25 cellular contexts compared by ENCODE assay signal in genomic region chr11:43631732-43632131, GRCh38. TPM values are rescaled to one million over a fixed set of nuclear protein-coding genes. Genes with fewer than 3 reads are reported as not detected.
DNase-seq lines count a peak whose midpoint lies in the region; ATAC-seq, FAIRE-seq and TF ChIP-seq lines count a peak whose summit lies in the region.
"Had no signal": no experiment of that assay in that cellular context is flagged by ENCODE, and none has a peak within 500 bp of the region (broad histone marks: within the 10 kb centered on the region; RNA-seq: fewer than 3 reads in every experiment).

No MANE protein-coding gene starts in this region.

- H4K20me1 ChIP-seq in GM23248 (ENCODE audit: insufficient read depth): no peaks in the 10 kb centered on the region
- no peaks in the 10 kb centered on the region for H4K20me1 ChIP-seq in endothelial cell of umbilical vein (replicated peaks; ENCODE audit: control insufficient read depth, extremely low read depth, insufficient read depth, low read length)

- H2BK120ac ChIP-seq in mesendoderm (ENCODE audit: low read depth, low read length): no peak overlapping the region

- no peak overlapping the region for H3K4me3 ChIP-seq in GM23248
- H3K4me3 ChIP-seq in HUES64 (ENCODE audit: low read length): peak overlapping the region; percentile 19; the same call in 1 of the 2 replicates
- H3K4me3 ChIP-seq in endothelial cell of umbilical vein (replicated peaks in 1 of 3; ENCODE audit: insufficient read depth in 1 of 3, low read depth in 1 of 3, low read length in 3 of 3): no peak overlapping the region
- no peak overlapping the region for H3K4me3 ChIP-seq in mesendoderm (ENCODE audit: low read length)
- H3K4me3 ChIP-seq: Peyer's patch had no signal

- POLR2A ChIA-PET in endothelial cell of umbilical vein (lab: Charles Lee): no interaction called here

- H3K56ac ChIP-seq in mesendoderm (ENCODE audit: low read length): no peak overlapping the region

- WGBS in GM23248 (ENCODE audit: low coverage in 1 of 2, low lambda C conversion rate in 2 of 2, missing lambda C conversion rate in 2 of 2), 2 experiments: 29 to 32% methylated on average over 14 of the region's 14 CpGs
- 78% methylated on average over 14 of the region's 14 CpGs for WGBS in HUES64
- no CpG with 5 or more reads among the region's 14 CpGs for WGBS in mesendoderm (ENCODE audit: extremely low coverage, insufficient coverage, low lambda C conversion rate)

- H3K79me2 ChIP-seq in GM23248 (ENCODE audit: insufficient read depth): no peaks in the 10 kb centered on the region
- H3K79me2 ChIP-seq in endothelial cell of umbilical vein (ENCODE audit: control insufficient read depth, insufficient read depth, low read length): no peaks in the 10 kb centered on the region
- H3K79me2 ChIP-seq in mesendoderm (ENCODE audit: control insufficient read depth, insufficient read depth, low read length): no peaks in the 10 kb centered on the region

- H3K4ac ChIP-seq in mesendoderm (ENCODE audit: low read depth, low read length): no peak overlapping the region

- peaks cover 12% of the 10 kb centered on the region for H3K4me1 ChIP-seq in GM23248 (ENCODE audit: insufficient read depth)
- H3K4me1 ChIP-seq in HUES64 (ENCODE audit: insufficient read depth, low read length): no peaks in the 10 kb centered on the region
- H3K4me1 ChIP-seq in endothelial cell of umbilical vein (ENCODE audit: control insufficient read depth, extremely low read depth, insufficient read depth, low read length): peaks cover 12% of the 10 kb centered on the region
- H3K4me1 ChIP-seq in mesendoderm (ENCODE audit: control insufficient read depth, low read depth, low read length): no peaks in the 10 kb centered on the region
- H3K4me1 ChIP-seq: BE2C, Peyer's patch had no signal

- H3K9me1 ChIP-seq in endothelial cell of umbilical vein (replicated peaks; ENCODE audit: control insufficient read depth, extremely low read depth, insufficient read depth, low read length): no peaks in the 10 kb centered on the region

- DNase-seq in GM23248 (no peak), endothelial cell of umbilical vein (ENCODE audit: low read depth, low spot score) (no peak), mesendoderm (no peak), SKM-1 (lab: John Stamatoyannopoulos, UW; ENCODE audit: unreplicated experiment) (no peak), amniotic stem cell (lab: John Stamatoyannopoulos, UW) (no peak)
- DNase-seq: BE2C; CD4-positive, CD25-positive, alpha-beta regulatory T cell; COR-L47; DMS 273 treated with DMSO at 0.1 percent for 48 hours; GDM1; GOT3; Kasumi-1; MM.1S; NCI-H1092; NCI-H146; NCI-H2029 treated with DMSO at 0.1 percent for 48 hours; NCI-H2171; NCI-H446; Peyer's patch had no signal

- CTCF ChIA-PET in endothelial cell of umbilical vein (lab: Charles Lee): interaction anchor here (0.7 to 1.3 kb wide), 2 partner anchors 9 to 105 kb away, joined by 3 read pairs; no protein-coding TSS in a partner anchor

- H3K9ac ChIP-seq in GM23248 (no peak overlapping the region), HUES64 (ENCODE audit: low read depth, low read length) (no peak overlapping the region; the same call in 1 of the 2 replicates), endothelial cell of umbilical vein (replicated peaks; ENCODE audit: extremely low read depth, insufficient read depth, low read length) (no peak overlapping the region), mesendoderm (ENCODE audit: low read length) (no peak overlapping the region)

- H3K27me3 ChIP-seq in GM23248 (replicated peaks; ENCODE audit: insufficient read depth) (no peaks in the 10 kb centered on the region), HUES64 (ENCODE audit: insufficient read depth, low read length) (peaks cover 5% of the 10 kb centered on the region; the same call in 1 of the 2 replicates), endothelial cell of umbilical vein (ENCODE audit: control insufficient read depth in 2 of 2, insufficient read depth in 2 of 2, low read length in 2 of 2) (peaks cover 2 to 17% of the 10 kb centered on the region in 2 experiments), mesendoderm (ENCODE audit: insufficient read depth, low read length, poor library complexity) (no peaks in the 10 kb centered on the region)
- H3K27me3 ChIP-seq: Peyer's patch had no signal

- H3K9me3 ChIP-seq in GM23248 (ENCODE audit: low read depth) (no peaks in the 10 kb centered on the region), HUES64 (ENCODE audit: insufficient read depth, low read depth, low read length) (no peaks in the 10 kb centered on the region), endothelial cell of umbilical vein (replicated peaks; ENCODE audit: control insufficient read depth, insufficient read depth, low read length) (no peaks in the 10 kb centered on the region)
- H3K9me3 ChIP-seq: BE2C, Peyer's patch had no signal

- H2AFZ ChIP-seq in GM23248 (peak overlapping the region; percentile 59), endothelial cell of umbilical vein (ENCODE audit: low read depth, low read length) (peak overlapping the region; percentile 6)

- H3K4me2 ChIP-seq in GM23248 (ENCODE audit: unreplicated experiment) (peak overlapping the region; percentile 9), endothelial cell of umbilical vein (ENCODE audit: insufficient read depth, low read length) (peak overlapping the region; percentile 50), mesendoderm (ENCODE audit: low read length) (peak overlapping the region; percentile 5)

- dilution Hi-C loops in endothelial cell of umbilical vein (cut with MboI; ENCODE audit: extremely low pct_ligation_motif_present, low sequenced_read_pairs): no loop called here

- intact Hi-C loops in endothelial cell of umbilical vein (cut with micrococcal nuclease): no loop called here

- BruUV-seq in endothelial cell of umbilical vein (replicated peaks; lab: Mats Ljungman, UMichigan): TSS peak; percentile 69

- TF ChIP-seq CTCF in endothelial cell of umbilical vein (IDR thresholded peaks at IDR 0.05; ENCODE audit: extremely low read depth in 1 of 2, insufficient read depth in 1 of 2, low read depth in 1 of 2, low read length in 2 of 2): no peak

- H2BK5ac ChIP-seq in mesendoderm (ENCODE audit: low read length): no peak overlapping the region

- H3K79me1 ChIP-seq in mesendoderm (ENCODE audit: low read length): no peaks in the 10 kb centered on the region

- no peak for FAIRE-seq in endothelial cell of umbilical vein (lab: Jason Lieb, UNC)
- FAIRE-seq: A204.1, GM19239 had no signal

- H4K8ac ChIP-seq in mesendoderm (ENCODE audit: low read depth, low read length): no peak overlapping the region

- ATAC-seq in GM18868 (IDR thresholded peaks at IDR 0.05; ENCODE audit: unreplicated experiment): no peak
- no peak for ATAC-seq in GM18870 (IDR thresholded peaks at IDR 0.05; ENCODE audit: unreplicated experiment)
- ATAC-seq: Right ventricle myocardium inferior had no signal

- H3K27ac ChIP-seq in GM23248 (no peak overlapping the region), HUES64 (ENCODE audit: low read depth, low read length) (no peak overlapping the region), endothelial cell of umbilical vein (ENCODE audit: insufficient read depth, low read depth, low read length) (peak overlapping the region; percentile 29), mesendoderm (ENCODE audit: low read depth, low read length) (no peak overlapping the region)
- H3K27ac ChIP-seq: Peyer's patch had no signal

- no peak overlapping the region for H2BK15ac ChIP-seq in mesendoderm (replicated peaks; ENCODE audit: low read depth)

- H2AK5ac ChIP-seq in mesendoderm (ENCODE audit: low read length): no peak overlapping the region

- H3K9me2 ChIP-seq in GM23248 (ENCODE audit: insufficient read depth): no peaks in the 10 kb centered on the region

- in situ Hi-C loops in GM23248 (cut with MboI): no loop called here

- H3K36me3 ChIP-seq in GM23248 (ENCODE audit: low read depth) (no peaks in the 10 kb centered on the region), HUES64 (ENCODE audit: insufficient read depth, low read length) (no peaks in the 10 kb centered on the region), endothelial cell of umbilical vein (ENCODE audit: control insufficient read depth in 2 of 2, extremely low read depth in 1 of 2, insufficient read depth in 2 of 2, low read length in 2 of 2) (no peaks in the 10 kb centered on the region), mesendoderm (ENCODE audit: control insufficient read depth, insufficient read depth, low read length) (no peaks in the 10 kb centered on the region)
- H3K36me3 ChIP-seq: BE2C, Peyer's patch had no signal

- no peak for TF ChIP-seq POLR2A in endothelial cell of umbilical vein (IDR thresholded peaks at IDR 0.05; ENCODE audit: low read depth, low read length)

- H3K23ac ChIP-seq in mesendoderm (ENCODE audit: low read length): no peak overlapping the region

- peaks cover 5% of the 10 kb centered on the region; the same call in 1 of the 2 replicates for H3F3A ChIP-seq in GM23248 (ENCODE audit: insufficient read depth)

- H4K5ac ChIP-seq in mesendoderm (ENCODE audit: low read length): no peak overlapping the region

- H3K18ac ChIP-seq in mesendoderm (ENCODE audit: low read length): no peak overlapping the region

TF ChIP-seq in endothelial cell of umbilical vein, 7 proteins besides CTCF, POLR2A, EP300 and RAD21:
- peak; percentile 15 for TF ChIP-seq GATA2 (IDR thresholded peaks at IDR 0.05; ENCODE audit: insufficient read depth, insufficient read length, low read depth, low read length)
- no peak for TF ChIP-seq JUN (IDR thresholded peaks at IDR 0.05; ENCODE audit: borderline replicate concordance, insufficient read depth, insufficient read length, low read depth)

RNA-seq across cellular contexts. Expression of gene HSD17B12, which starts 48.8 kb away (rescaled TPM):
- total RNA-seq in GM23248 (2014; rRNA removed; shearing (Covaris generic)): 92.3 and 113 TPM in 2 replicates
- polyA plus RNA-seq in GM23248 (2016; fragmentation: Nextera tagmentation; extraction: Ambion mirVana) (105 and 111 TPM in 2 replicates), endothelial cell of umbilical vein (39.9 and 41.5 TPM in 2 replicates)
- 96.3 TPM for polyA plus RNA-seq in HUES64 (2013, experiment 1 of 2)
- polyA plus RNA-seq in HUES64 (2013, experiment 2 of 2): 117 TPM
- total RNA-seq in endothelial cell of umbilical vein: 96.5 and 96.6 TPM in 2 replicates
- polyA plus RNA-seq in endothelial cell of umbilical vein (2011; cell fraction: cytosol; rRNA removed): 49.0 and 51.0 TPM in 2 replicates
- polyA plus RNA-seq in endothelial cell of umbilical vein (2011; cell fraction: nucleus; rRNA removed): 68.1 and 68.4 TPM in 2 replicates
- 97.8 and 115 TPM in 2 replicates for polyA plus RNA-seq in endothelial cell of umbilical vein (2012)
- 97.3 and 106 TPM in 2 replicates for polyA minus RNA-seq in endothelial cell of umbilical vein
- 13.0 TPM for polyA minus RNA-seq in endothelial cell of umbilical vein (2011; cell fraction: cytosol; rRNA and poly(A)+ RNA removed)
- polyA minus RNA-seq in endothelial cell of umbilical vein (2011; cell fraction: nucleus; rRNA and poly(A)+ RNA removed): 131 and 136 TPM in 2 replicates
- 112 TPM for polyA plus RNA-seq in mesendoderm (2013, experiment 1 of 2)
- polyA plus RNA-seq in mesendoderm (2013, experiment 2 of 2): 109 TPM
